28 cellular contexts compared by ENCODE assay signal in the genomic region with DNA sequence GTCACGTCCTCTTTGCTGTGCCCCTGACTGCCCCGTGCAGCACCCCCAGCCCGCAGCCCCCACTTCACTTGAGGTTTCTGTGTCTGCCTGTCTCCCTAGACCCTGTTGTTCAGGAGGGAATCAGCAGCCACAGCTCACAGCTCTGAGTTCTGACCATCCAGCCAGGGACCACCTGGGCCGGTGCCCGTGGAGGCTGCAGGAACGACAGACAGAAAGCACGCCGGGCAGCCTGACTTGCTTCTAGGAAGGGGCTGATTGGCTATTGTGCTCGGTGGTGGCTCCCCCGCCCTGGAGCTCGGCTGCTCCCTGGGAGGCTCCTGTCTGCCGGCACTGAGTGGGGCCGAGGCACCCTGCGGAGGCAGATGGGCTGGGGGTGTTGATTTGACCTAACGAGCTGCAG.
DNase-seq lines count a peak whose midpoint lies in the region; ATAC-seq and TF ChIP-seq lines count a peak whose summit lies in the region.
"Had no signal": no experiment of that assay in that cellular context is flagged by ENCODE, and none has a peak within 500 bp of the region (broad histone marks: within the 10 kb centered on the region; RNA-seq: fewer than 3 reads in every experiment).

No MANE protein-coding gene starts in this region.

- H3K79me1 ChIP-seq in neuronal stem cell (ENCODE audit: low read depth, low read length) = no peaks in the 10 kb centered on the region

- H4K8ac ChIP-seq in neuronal stem cell (ENCODE audit: low read depth, low read length) = no peak overlapping the region

- H3K4me3 Mint-ChIP-seq in CD14-positive monocyte = no peak overlapping the region
- H3K4me3 Mint-ChIP-seq: activated T-helper 17 cell treated with anti-CD3 and anti-CD28 coated beads, Interleukin-2, amount 50 U/mL, for 72 hours; IgD-negative memory B cell; stimulated activated naive B cell treated with anti-CD40 and anti-IgM and Interleukin-4, amounts not matched to agents 10 μg/mL and 1 μg/mL and 100 μg/mL, for 72 hours had no signal

- no peak overlapping the region for H3K27ac Mint-ChIP-seq in CD14-positive monocyte
- H3K27ac Mint-ChIP-seq: activated naive CD4-positive, alpha-beta T cell treated with anti-CD3 and anti-CD28 coated beads, Interleukin-2, amount 50 U/mL, for 72 hours; activated T-helper 17 cell treated with anti-CD3 and anti-CD28 coated beads, Interleukin-2, amount 50 U/mL, for 72 hours; IgD-negative memory B cell; stimulated activated naive B cell treated with anti-CD40 and anti-IgM and Interleukin-4, amounts not matched to agents 10 μg/mL and 1 μg/mL and 100 μg/mL, for 72 hours had no signal

- no peak overlapping the region for H2BK12ac ChIP-seq in neuronal stem cell (ENCODE audit: low read length)

- H3K18ac ChIP-seq in neuronal stem cell (ENCODE audit: low read length) = no peak overlapping the region

- H2BK5ac ChIP-seq in neuronal stem cell (ENCODE audit: low read length) = no peak overlapping the region

- H3K4me3 ChIP-seq in coronary artery (no peak overlapping the region), neuronal stem cell (ENCODE audit: low read length in 2 of 2) (no peak overlapping the region)
- H3K4me3 ChIP-seq: BLaER1 treated with 17β-estradiol and CSF1 and Interleukin-3, amounts not matched to agents 10 nM and 100 nM; GM23248; psoas muscle; SK-N-MC had no signal

- peaks cover 0 to 2% (median 0%) of the 10 kb centered on the region in 7 donors for H3K9me3 Mint-ChIP-seq in CD14-positive monocyte
- H3K9me3 Mint-ChIP-seq: activated naive CD4-positive, alpha-beta T cell treated with anti-CD3 and anti-CD28 coated beads, Interleukin-2, amount 50 U/mL, for 72 hours; activated T-helper 17 cell treated with anti-CD3 and anti-CD28 coated beads, Interleukin-2, amount 50 U/mL, for 72 hours; stimulated activated naive B cell treated with anti-CD40 and anti-IgM and Interleukin-4, amounts not matched to agents 10 μg/mL and 1 μg/mL and 100 μg/mL, for 72 hours had no signal

- no peak overlapping the region for H2AFZ ChIP-seq in neuronal stem cell (ENCODE audit: low read length)
- H2AFZ ChIP-seq: GM23248 had no signal

- H3K14ac ChIP-seq in neuronal stem cell (ENCODE audit: low read length) = no peak overlapping the region

- no peak overlapping the region for H3K23ac ChIP-seq in neuronal stem cell (ENCODE audit: low read depth, low read length, poor library complexity)

- no peak overlapping the region for H2BK15ac ChIP-seq in neuronal stem cell (ENCODE audit: low read length)

- peaks cover 0 to 8% (median 3%) of the 10 kb centered on the region in 3 donors for H3K27me3 Mint-ChIP-seq in CD14-positive monocyte (ENCODE audit: low read depth in 3 of 3)
- H3K27me3 Mint-ChIP-seq: IgD-negative memory B cell had no signal

- H3K4me1 ChIP-seq in neuronal stem cell (ENCODE audit: control insufficient read depth in 2 of 2, insufficient read depth in 1 of 2, low read depth in 1 of 2, low read length in 2 of 2) = peaks cover 0 to 5% of the 10 kb centered on the region in 2 donors
- H3K4me1 ChIP-seq: psoas muscle had no signal

- no peak overlapping the region for H2BK120ac ChIP-seq in neuronal stem cell (ENCODE audit: low read depth, low read length)

- H3K9ac ChIP-seq in neuronal stem cell (ENCODE audit: low read depth, low read length, poor library complexity) = no peak overlapping the region
- H3K9ac ChIP-seq: BLaER1 treated with 17β-estradiol and CSF1 and Interleukin-3, amounts not matched to agents 10 nM and 100 nM; GM23248 had no signal

- no peaks in the 10 kb centered on the region for H3K36me3 ChIP-seq in neuronal stem cell (replicated peaks in 1 of 2; ENCODE audit: control insufficient read depth in 2 of 2, insufficient read depth in 2 of 2, low read length in 2 of 2)
- H3K36me3 ChIP-seq: BLaER1 treated with 17β-estradiol and CSF1 and Interleukin-3, amounts not matched to agents 10 nM and 100 nM; brain microvascular endothelial cell had no signal

- H4K91ac ChIP-seq in neuronal stem cell (ENCODE audit: low read depth, low read length, poor library complexity) = no peak overlapping the region

- H3K27me3 ChIP-seq in neuronal stem cell (ENCODE audit: control insufficient read depth in 3 of 3, insufficient read depth in 3 of 3, low read depth in 1 of 3, low read length in 3 of 3) = peaks cover 0 to 2% (median 0%) of the 10 kb centered on the region in 3 experiments
- H3K27me3 ChIP-seq: BLaER1 treated with 17β-estradiol and CSF1 and Interleukin-3, amounts not matched to agents 10 nM and 100 nM; brain microvascular endothelial cell had no signal

- WGBS in neuronal stem cell (ENCODE audit: extremely low coverage in 2 of 2, insufficient read length in 2 of 2, insufficient replicate concordance in 1 of 2), 2 donors = no CpG with 5 or more reads among the region's 15 CpGs

- no peaks in the 10 kb centered on the region for H3K36me3 Mint-ChIP-seq in CD14-positive monocyte
- H3K36me3 Mint-ChIP-seq: activated naive CD4-positive, alpha-beta T cell treated with anti-CD3 and anti-CD28 coated beads, Interleukin-2, amount 50 U/mL, for 72 hours; stimulated activated naive B cell treated with anti-CD40 and anti-IgM and Interleukin-4, amounts not matched to agents 10 μg/mL and 1 μg/mL and 100 μg/mL, for 72 hours had no signal

- ATAC-seq in GM18867 (IDR thresholded peaks at IDR 0.05; ENCODE audit: unreplicated experiment) (no peak), HG03565 (IDR thresholded peaks at IDR 0.05; ENCODE audit: unreplicated experiment) (no peak)
- ATAC-seq: activated CD4-positive, CD25-positive, alpha-beta regulatory T cell treated with anti-CD3 and anti-CD28 coated beads, Interleukin-2, amount 50 U/mL, for 24 hours; activated naive CD4-positive, alpha-beta T cell treated with anti-CD3 and anti-CD28 coated beads, Interleukin-2, amount 50 U/mL, for 72 hours; activated T-helper 17 cell treated with anti-CD3 and anti-CD28 coated beads, Interleukin-2, amount 50 U/mL, for 72 hours; left colon; PC-3; psoas muscle; stimulated activated naive B cell treated with anti-CD40 and anti-IgM and Interleukin-4, amounts not matched to agents 10 μg/mL and 1 μg/mL and 100 μg/mL, for 72 hours had no signal

- peak overlapping the region; percentile 33 for H2AK5ac ChIP-seq in neuronal stem cell (ENCODE audit: low read depth, low read length)

- no peak for TF ChIP-seq CTCF in CD14-positive monocyte (IDR thresholded peaks at IDR 0.05)
- TF ChIP-seq CTCF in coronary artery (IDR thresholded peaks at IDR 0.05) = no peak

- H3K9me3 ChIP-seq in neuronal stem cell (replicated peaks in 1 of 2; ENCODE audit: control insufficient read depth in 2 of 2, insufficient read depth in 1 of 2, low read depth in 1 of 2, low read length in 2 of 2) = peaks cover 0 to 5% of the 10 kb centered on the region in 2 donors
- H3K9me3 ChIP-seq: BLaER1 treated with 17β-estradiol and CSF1 and Interleukin-3, amounts not matched to agents 10 nM and 100 nM; psoas muscle had no signal

- H3K27ac ChIP-seq in coronary artery = no peak overlapping the region
- no peak overlapping the region for H3K27ac ChIP-seq in neuronal stem cell (replicated peaks; ENCODE audit: low read length)
- H3K27ac ChIP-seq: BLaER1 treated with 17β-estradiol and CSF1 and Interleukin-3, amounts not matched to agents 10 nM and 100 nM; brain microvascular endothelial cell; GM23248; psoas muscle; SK-N-MC had no signal

- intact Hi-C loops in CD14-positive monocyte (cut with micrococcal nuclease) = no loop called here

- H3K4ac ChIP-seq in neuronal stem cell (ENCODE audit: low read length) = no peak overlapping the region

- H3K4me1 Mint-ChIP-seq in CD14-positive monocyte = no peaks in the 10 kb centered on the region
- H3K4me1 Mint-ChIP-seq: activated T-helper 17 cell treated with anti-CD3 and anti-CD28 coated beads, Interleukin-2, amount 50 U/mL, for 72 hours; stimulated activated naive B cell treated with anti-CD40 and anti-IgM and Interleukin-4, amounts not matched to agents 10 μg/mL and 1 μg/mL and 100 μg/mL, for 72 hours had no signal

- DNase-seq in CD14-positive monocyte (ENCODE audit: low spot score) (peak; percentile 12), ELF-1 (ENCODE audit: low read depth, low spot score) (peak; percentile 50), coronary artery (ENCODE audit: low spot score) (peak; percentile 70), neuronal stem cell (ENCODE audit: low spot score) (no peak), kidney tubule cell (ENCODE audit: low spot score) (no peak), ureter (ENCODE audit: low spot score) (no peak)
- DNase-seq: activated CD4-positive, alpha-beta T cell treated with anti-CD3 and anti-CD28 coated beads, Interleukin-2, amount 50 U/mL, for 48 hours; brain microvascular endothelial cell; GM23248; hippocampal formation; left colon; MV-4-11; NCI-H187; NCI-H510A treated with DMSO at 0.1 percent for 48 hours; NK-92 treated with Interleukin-12 subunit alpha and Interleukin-12 subunit beta, amount 100 ng/mL, for 24 hours; PC-3; psoas muscle; stimulated activated CD4-positive, alpha-beta T cell treated with anti-CD3 and anti-CD28 coated beads, Interleukin-15, amount 100 ng/mL, for 24 hours; stimulated activated naive B cell treated with anti-CD40 and anti-IgM and Interleukin-4, amounts not matched to agents 10 μg/mL and 1 μg/mL and 100 μg/mL, for 72 hours; T-helper 1 cell had no signal

- no peak overlapping the region for H3K4me2 ChIP-seq in neuronal stem cell (ENCODE audit: insufficient read depth, low read length, poor library complexity, severe bottlenecking)
- H3K4me2 ChIP-seq: BLaER1 treated with 17β-estradiol and CSF1 and Interleukin-3, amounts not matched to agents 10 nM and 100 nM had no signal

Comparison
In these comparisons a context has a peak if more than half of its experiments do, and no peak if none do; other contexts are left out.
1. DNase-seq: peak in CD14-positive monocyte (single experiment), ELF-1 (single experiment) and coronary artery (single experiment); none in neuronal stem cell (single experiment), kidney tubule cell (single experiment) and ureter (single experiment).